ENCODE assay signal across 16 cellular contexts in the genomic region with DNA sequence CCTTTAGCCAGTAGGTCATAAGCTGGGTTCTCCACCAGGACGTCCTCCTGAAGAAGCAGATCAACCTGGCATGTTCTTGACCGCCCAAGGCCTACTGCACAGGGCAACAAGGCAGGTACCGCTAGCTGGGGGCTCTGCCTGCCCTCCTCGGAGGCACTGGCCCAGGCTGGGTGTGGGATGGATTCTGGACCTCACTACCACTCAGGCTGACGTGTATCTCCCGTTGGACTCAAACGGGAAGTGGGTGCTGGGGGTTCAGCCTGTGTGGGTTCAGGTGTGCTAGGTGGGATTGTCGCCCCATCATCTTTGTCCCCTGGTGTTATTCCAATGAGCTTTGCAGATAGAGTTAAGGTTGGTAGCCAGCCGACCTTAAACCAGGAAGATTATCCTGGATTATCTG.
DNase-seq lines count a peak whose midpoint lies in the region; TF ChIP-seq lines count a peak whose summit lies in the region.
"Had no signal": no experiment of that assay in that cellular context is flagged by ENCODE, and none has a peak within 500 bp of the region (broad histone marks: within the 10 kb centered on the region; RNA-seq: fewer than 3 reads in every experiment).

No MANE protein-coding gene starts in this region.

- H3K9ac ChIP-seq in BLaER1 (no peak overlapping the region), neuronal stem cell (ENCODE audit: low read depth, low read length, poor library complexity) (peak overlapping the region; percentile 47)

- H2BK12ac ChIP-seq in neuronal stem cell (ENCODE audit: low read length), result peak overlapping the region; percentile 61

- H3K14ac ChIP-seq in neuronal stem cell (ENCODE audit: low read length), result peak overlapping the region; percentile 58

- H2AK5ac ChIP-seq in neuronal stem cell (ENCODE audit: low read depth, low read length), result no peak overlapping the region

- H3K9me3 ChIP-seq in BLaER1 (no peaks in the 10 kb centered on the region), WERI-Rb-1 (ENCODE audit: severe bottlenecking) (no peaks in the 10 kb centered on the region), neuronal stem cell (replicated peaks in 1 of 2; ENCODE audit: control insufficient read depth in 2 of 2, insufficient read depth in 1 of 2, low read depth in 1 of 2, low read length in 2 of 2) (no peaks in the 10 kb centered on the region), transverse colon (no peaks in the 10 kb centered on the region)

- H3K36me3 ChIP-seq in BLaER1 (peaks cover 15% of the 10 kb centered on the region; the same call in 1 of the 2 replicates), WERI-Rb-1 (no peaks in the 10 kb centered on the region), neuronal stem cell (replicated peaks in 1 of 2; ENCODE audit: control insufficient read depth in 2 of 2, insufficient read depth in 2 of 2, low read length in 2 of 2) (peaks cover 0 to 37% of the 10 kb centered on the region in 2 donors), transverse colon (no peaks in the 10 kb centered on the region)

- H2BK5ac ChIP-seq in neuronal stem cell (ENCODE audit: low read length), result no peak overlapping the region

- no peaks in the 10 kb centered on the region for H4K20me1 ChIP-seq in BLaER1

- H4K8ac ChIP-seq in neuronal stem cell (ENCODE audit: low read depth, low read length), result no peak overlapping the region

- peak overlapping the region; percentile 55 for H2BK15ac ChIP-seq in neuronal stem cell (ENCODE audit: low read length)

- TF ChIP-seq CTCF in WERI-Rb-1 (IDR thresholded peaks at IDR 0.05; ENCODE audit: low read depth, low read length), result no peak
- TF ChIP-seq CTCF in transverse colon (IDR thresholded peaks at IDR 0.05), result no peak

- peak overlapping the region; percentile 61 for H2BK120ac ChIP-seq in neuronal stem cell (ENCODE audit: low read depth, low read length)

- peak overlapping the region; percentile 87 for H3K4me2 ChIP-seq in BLaER1
- H3K4me2 ChIP-seq in neuronal stem cell (ENCODE audit: insufficient read depth, low read length, poor library complexity, severe bottlenecking), result no peak overlapping the region

- no peaks in the 10 kb centered on the region for H3K79me1 ChIP-seq in neuronal stem cell (ENCODE audit: low read depth, low read length)

- H3K23ac ChIP-seq in neuronal stem cell (ENCODE audit: low read depth, low read length, poor library complexity), result peak overlapping the region; percentile 32

- WGBS in neuronal stem cell (ENCODE audit: extremely low coverage in 2 of 2, insufficient read length in 2 of 2, insufficient replicate concordance in 1 of 2), 2 donors, result no CpG with 5 or more reads among the region's 9 CpGs
- WGBS in transverse colon (ENCODE audit: low coverage in 1 of 2), 2 donors, result 60 to 95% methylated on average over 1 to 9 of the region's 9 CpGs

- H3K4me1 ChIP-seq in BLaER1 (peaks cover 69% of the 10 kb centered on the region), neuronal stem cell (ENCODE audit: control insufficient read depth in 2 of 2, insufficient read depth in 1 of 2, low read depth in 1 of 2, low read length in 2 of 2) (peaks cover 0 to 3% of the 10 kb centered on the region in 2 donors), transverse colon (no peaks in the 10 kb centered on the region)

- H4K91ac ChIP-seq in neuronal stem cell (ENCODE audit: low read depth, low read length, poor library complexity), result no peak overlapping the region

- H3K18ac ChIP-seq in neuronal stem cell (ENCODE audit: low read length), result peak overlapping the region; percentile 84

- H3K27ac ChIP-seq in BLaER1, result no peak overlapping the region
- H3K27ac ChIP-seq in WERI-Rb-1, result peak overlapping the region; percentile 67
- no peak overlapping the region for H3K27ac ChIP-seq in neuronal stem cell (replicated peaks; ENCODE audit: low read length)
- H3K27ac ChIP-seq in transverse colon, result no peak overlapping the region
- H3K27ac ChIP-seq: C4-2B, HL-60 had no signal

- no peak for TF ChIP-seq EP300 in transverse colon (IDR thresholded peaks at IDR 0.05; ENCODE audit: low read depth)

- intact Hi-C loops in transverse colon (cut with DNase I; ENCODE audit: low total_unique reads), result no loop called here

- no peak for DNase-seq in WERI-Rb-1
- DNase-seq in neuronal stem cell (ENCODE audit: low spot score), result no peak
- DNase-seq in transverse colon, result peak; percentile 2
- no peak for DNase-seq in ureter (ENCODE audit: low spot score)
- no peak for DNase-seq in CD1c-positive myeloid dendritic cell (ENCODE audit: extremely low spot score)
- DNase-seq in RPMI8226, result no peak
- DNase-seq: ACHN; CD8-positive, alpha-beta T cell; COR-L47; DND-41; GDM1; HCEC 1CT; HFFc6 had no signal

- H3K4me3 ChIP-seq in BLaER1 (no peak overlapping the region), WERI-Rb-1 (ENCODE audit: low read depth, low read length) (no peak overlapping the region), neuronal stem cell (ENCODE audit: low read length in 2 of 2) (peak overlapping the region in 1 of 2 donors; percentile 7), transverse colon (no peak overlapping the region)

- H3K4ac ChIP-seq in neuronal stem cell (ENCODE audit: low read length), result no peak overlapping the region

- TF ChIP-seq POLR2A in transverse colon (IDR thresholded peaks at IDR 0.05), result no peak

- no peaks in the 10 kb centered on the region for H3K27me3 ChIP-seq in BLaER1
- no peaks in the 10 kb centered on the region for H3K27me3 ChIP-seq in WERI-Rb-1 (ENCODE audit: insufficient read depth, low read depth, severe bottlenecking)
- no peaks in the 10 kb centered on the region for H3K27me3 ChIP-seq in neuronal stem cell (ENCODE audit: control insufficient read depth in 3 of 3, insufficient read depth in 3 of 3, low read depth in 1 of 3, low read length in 3 of 3)
- no peaks in the 10 kb centered on the region for H3K27me3 ChIP-seq in transverse colon

- in situ Hi-C loops in transverse colon (cut with MboI; ENCODE audit: low pct_ligation_motif_present in 1 of 4, low pct_unique_long_range_greater_than_20kb in 1 of 4, low sequenced_read_pairs in 3 of 4), result no loop called here

- no peak overlapping the region for H2AFZ ChIP-seq in neuronal stem cell (ENCODE audit: low read length)
